9 cellular contexts compared by ENCODE assay signal in genomic region chr5:143826909-143827514, GRCh38. TPM values are rescaled to one million over a fixed set of nuclear protein-coding genes. Genes with fewer than 3 reads are reported as not detected.
DNase-seq lines count a peak whose midpoint lies in the region; ATAC-seq and TF ChIP-seq lines count a peak whose summit lies in the region.
"Had no signal": no experiment of that assay in that cellular context is flagged by ENCODE, and none has a peak within 500 bp of the region (broad histone marks: within the 10 kb centered on the region; RNA-seq: fewer than 3 reads in every experiment).

No MANE protein-coding gene starts in this region.

- peak overlapping the region; percentile 45; the same call in 1 of the 2 replicates for H3K9ac ChIP-seq in KMS-11

- peak; percentile 29 for DNase-seq in activated T-helper 1 cell treated with anti-CD3 and anti-CD28 coated beads, Interleukin-12 subunit alpha, Interleukin-12 subunit beta, Interleukin-2, Interleukin-4 antibody, amounts not matched to agents 30 ng/mL and 10 ng/mL and 1 ng/mL, durations not matched to agents 14 hours and 24 hours and 36 hours (ENCODE audit: low spot score)
- DNase-seq in DMS114 treated with DMSO at 0.1 percent for 48 hours (lab: John Stamatoyannopoulos, UW; ENCODE audit: unreplicated experiment) (no peak), globus pallidus (ENCODE audit: low spot score) (no peak), superior temporal gyrus (ENCODE audit: extremely low spot score) (no peak)
- DNase-seq in CD4-positive, alpha-beta T cell, result no peak

- no peak overlapping the region for H3K4me3 ChIP-seq in KMS-11 (IDR thresholded peaks at IDR 0.05; ENCODE audit: insufficient read depth, low read depth, low read length)

- no peak overlapping the region for H3K4me3 Mint-ChIP-seq in activated T-helper 1 cell treated with anti-CD3 and anti-CD28 coated beads, Interleukin-12 subunit alpha, Interleukin-12 subunit beta, Interleukin-2, Interleukin-4 antibody, amounts not matched to agents 30 ng/mL and 10 ng/mL and 1 ng/mL, durations not matched to agents 14 hours and 24 hours and 36 hours
- no peak overlapping the region for H3K4me3 Mint-ChIP-seq in CD4-positive, alpha-beta T cell

- peaks cover 69% of the 10 kb centered on the region for H3K4me1 ChIP-seq in KMS-11 (ENCODE audit: low read depth, poor library complexity, severe bottlenecking)

- no peak for TF ChIP-seq CTCF in KMS-11 (conservative IDR thresholded peaks at IDR 0.05; ENCODE audit: low read depth, low read length)
- TF ChIP-seq CTCF in CD4-positive, alpha-beta T cell (IDR thresholded peaks at IDR 0.05), result no peak

- no peaks in the 10 kb centered on the region for H3K36me3 Mint-ChIP-seq in activated T-helper 1 cell treated with anti-CD3 and anti-CD28 coated beads, Interleukin-12 subunit alpha, Interleukin-12 subunit beta, Interleukin-2, Interleukin-4 antibody, amounts not matched to agents 30 ng/mL and 10 ng/mL and 1 ng/mL, durations not matched to agents 14 hours and 24 hours and 36 hours (ENCODE audit: low read depth)
- H3K36me3 Mint-ChIP-seq in CD4-positive, alpha-beta T cell (ENCODE audit: low read depth), result no peaks in the 10 kb centered on the region

- peak overlapping the region; percentile 83 for H3K4me2 ChIP-seq in KMS-11

- CTCF ChIA-PET in CD4-positive, alpha-beta T cell (lab: Charles Lee), result no interaction called here

- H3K27ac Mint-ChIP-seq in activated T-helper 1 cell treated with anti-CD3 and anti-CD28 coated beads, Interleukin-12 subunit alpha, Interleukin-12 subunit beta, Interleukin-2, Interleukin-4 antibody, amounts not matched to agents 30 ng/mL and 10 ng/mL and 1 ng/mL, durations not matched to agents 14 hours and 24 hours and 36 hours, result no peak overlapping the region
- H3K27ac Mint-ChIP-seq in CD4-positive, alpha-beta T cell, result no peak overlapping the region

- H4K20me1 ChIP-seq in KMS-11 (ENCODE audit: insufficient read depth), result no peaks in the 10 kb centered on the region

- intact Hi-C loops in activated T-helper 1 cell treated with anti-CD3 and anti-CD28 coated beads, Interleukin-12 subunit alpha, Interleukin-12 subunit beta, Interleukin-2, Interleukin-4 antibody, amounts not matched to agents 30 ng/mL and 10 ng/mL and 1 ng/mL, durations not matched to agents 14 hours and 24 hours and 36 hours (cut with micrococcal nuclease), result loop anchor here (1.0 to 10.0 kb wide), 14 partner anchors 128 to 1045 kb away; partner anchors contain the start of genes KCTD16 and YIPF5
- intact Hi-C loops in CD4-positive, alpha-beta T cell (cut with DNase I, micrococcal nuclease), result loop anchor here (5.0 to 10.0 kb wide), 6 partner anchors 522 to 1112 kb away; no protein-coding TSS in a partner anchor

- H3K4me1 Mint-ChIP-seq in activated T-helper 1 cell treated with anti-CD3 and anti-CD28 coated beads, Interleukin-12 subunit alpha, Interleukin-12 subunit beta, Interleukin-2, Interleukin-4 antibody, amounts not matched to agents 30 ng/mL and 10 ng/mL and 1 ng/mL, durations not matched to agents 14 hours and 24 hours and 36 hours (ENCODE audit: low read depth), result peaks cover 10% of the 10 kb centered on the region
- peaks cover 17% of the 10 kb centered on the region for H3K4me1 Mint-ChIP-seq in CD4-positive, alpha-beta T cell (ENCODE audit: low read depth)

- POLR2A ChIA-PET in CD4-positive, alpha-beta T cell (lab: Charles Lee), result interaction anchor here (2.6 kb wide), 1 partner anchor 824 kb away, joined by 8 read pairs; no protein-coding TSS in a partner anchor

- H3K36me3 ChIP-seq in KMS-11 (ENCODE audit: insufficient read depth), result no peaks in the 10 kb centered on the region

- H3K79me2 ChIP-seq in KMS-11 (ENCODE audit: insufficient read depth, low read depth), result no peaks in the 10 kb centered on the region

- peak overlapping the region; percentile 79 for H3K27ac ChIP-seq in KMS-11
- H3K27ac ChIP-seq in CD4-positive, alpha-beta T cell (ENCODE audit: low read depth, low read length), result no peak overlapping the region

- peaks cover 3% of the 10 kb centered on the region for H3K27me3 Mint-ChIP-seq in activated T-helper 1 cell treated with anti-CD3 and anti-CD28 coated beads, Interleukin-12 subunit alpha, Interleukin-12 subunit beta, Interleukin-2, Interleukin-4 antibody, amounts not matched to agents 30 ng/mL and 10 ng/mL and 1 ng/mL, durations not matched to agents 14 hours and 24 hours and 36 hours (ENCODE audit: insufficient read depth)
- H3K27me3 Mint-ChIP-seq in CD4-positive, alpha-beta T cell, result no peaks in the 10 kb centered on the region

- no peaks in the 10 kb centered on the region for H3K27me3 ChIP-seq in KMS-11 (ENCODE audit: insufficient read depth, low read depth)
- no peaks in the 10 kb centered on the region for H3K27me3 ChIP-seq in CD4-positive, alpha-beta T cell (ENCODE audit: control insufficient read depth, insufficient read depth, low read length)

- H3K9me3 ChIP-seq in CD4-positive, alpha-beta T cell (ENCODE audit: control insufficient read depth, low read length), result no peaks in the 10 kb centered on the region

- 0 out of 2 replicates have a peak overlapping the region, but pooled peaks have one; percentile 11 for H2AFZ ChIP-seq in KMS-11 (ENCODE audit: low read depth)

- no peaks in the 10 kb centered on the region for H3K9me3 Mint-ChIP-seq in activated T-helper 1 cell treated with anti-CD3 and anti-CD28 coated beads, Interleukin-12 subunit alpha, Interleukin-12 subunit beta, Interleukin-2, Interleukin-4 antibody, amounts not matched to agents 30 ng/mL and 10 ng/mL and 1 ng/mL, durations not matched to agents 14 hours and 24 hours and 36 hours
- no peaks in the 10 kb centered on the region for H3K9me3 Mint-ChIP-seq in CD4-positive, alpha-beta T cell

- peak; percentile 90 for ATAC-seq in GM18511 (IDR thresholded peaks at IDR 0.05; ENCODE audit: unreplicated experiment)
- peak; percentile 91 for ATAC-seq in GM21576 (IDR thresholded peaks at IDR 0.05; ENCODE audit: unreplicated experiment)
- ATAC-seq in CD4-positive, alpha-beta T cell (ENCODE audit: poor library complexity), result no peak

RNA-seq across cellular contexts. Expression of gene HMHB1, which starts 15.1 kb away (rescaled TPM):
- total RNA-seq in activated T-helper 1 cell treated with anti-CD3 and anti-CD28 coated beads, Interleukin-12 subunit alpha, Interleukin-12 subunit beta, Interleukin-2, Interleukin-4 antibody, amounts not matched to agents 30 ng/mL and 10 ng/mL and 1 ng/mL, durations not matched to agents 14 hours and 24 hours and 36 hours, result 0.69 and 0.83 TPM in 2 replicates
- not detected for total RNA-seq in CD4-positive, alpha-beta T cell
- total RNA-seq: dermis microvascular lymphatic vessel endothelial cell had no signal
